In the genomic region with DNA sequence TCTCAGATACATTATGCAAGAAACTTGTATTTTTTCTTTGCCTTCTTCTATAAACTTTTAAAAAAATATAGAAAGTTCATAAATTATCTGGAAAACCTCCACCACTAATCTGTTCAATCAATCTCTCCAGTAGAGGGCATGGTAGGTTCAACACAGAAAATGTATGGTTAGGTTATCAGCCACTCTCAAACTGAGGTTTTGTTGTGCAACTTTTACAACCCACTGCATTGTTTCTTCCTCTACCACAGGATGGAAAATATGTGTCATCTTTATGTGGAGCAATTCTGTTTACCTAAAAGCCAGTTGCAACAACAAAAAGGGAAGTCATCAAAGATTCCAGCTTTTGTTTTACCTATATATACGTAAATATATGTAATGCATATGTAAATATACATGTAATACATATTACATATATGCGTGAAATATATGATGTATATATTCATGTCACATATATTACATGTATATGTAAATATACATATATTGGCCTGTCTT, we compare ENCODE assay signal across 8 cellular contexts. TPM values are rescaled to one million over a fixed set of nuclear protein-coding genes. Genes with fewer than 3 reads are reported as not detected.
DNase-seq lines count a peak whose midpoint lies in the region; ATAC-seq and TF ChIP-seq lines count a peak whose summit lies in the region.

No MANE protein-coding gene starts in this region.

- peaks cover 29% of the 10 kb centered on the region for H3K4me1 Mint-ChIP-seq in CD8-positive, alpha-beta T cell (ENCODE audit: low read depth)
- H3K4me1 Mint-ChIP-seq in stimulated activated memory B cell treated with anti-CD40 and anti-IgM and Interleukin-4, amounts not matched to agents 10 μg/mL and 1 μg/mL and 100 μg/mL, for 72 hours: peaks cover 32% of the 10 kb centered on the region

- H3K27ac Mint-ChIP-seq in CD8-positive, alpha-beta T cell: no peak overlapping the region
- no peak overlapping the region for H3K27ac Mint-ChIP-seq in stimulated activated memory B cell treated with anti-CD40 and anti-IgM and Interleukin-4, amounts not matched to agents 10 μg/mL and 1 μg/mL and 100 μg/mL, for 72 hours

- ATAC-seq in CD8-positive, alpha-beta T cell: peak; percentile 19
- peak; percentile 31 for ATAC-seq in HG02870 (IDR thresholded peaks at IDR 0.05; ENCODE audit: unreplicated experiment)
- peak; percentile 24 for ATAC-seq in stimulated activated memory B cell treated with anti-CD40 and anti-IgM and Interleukin-4, amounts not matched to agents 10 μg/mL and 1 μg/mL and 100 μg/mL, for 72 hours

- intact Hi-C loops in CD8-positive, alpha-beta T cell (cut with DNase I, micrococcal nuclease): loop anchor here (1.0 to 5.0 kb wide), 6 partner anchors 213 to 329 kb away; a partner anchor contains a TSS

- peak; percentile 76 for TF ChIP-seq CTCF in CD8-positive, alpha-beta T cell (IDR thresholded peaks at IDR 0.05)
- TF ChIP-seq CTCF in GM13977 (IDR thresholded peaks at IDR 0.05; ENCODE audit: extremely low read depth, insufficient read depth, missing control alignments) (peak; percentile 69), WERI-Rb-1 (IDR thresholded peaks at IDR 0.05; ENCODE audit: low read depth, low read length) (peak; percentile 26; the same call in 1 of the 2 replicates)

- H3K27me3 ChIP-seq in CD8-positive, alpha-beta T cell (ENCODE audit: insufficient read depth, low read length): no peaks in the 10 kb centered on the region
- no peaks in the 10 kb centered on the region for H3K27me3 ChIP-seq in WERI-Rb-1 (ENCODE audit: insufficient read depth, low read depth, severe bottlenecking)

- H3K27ac ChIP-seq in CD8-positive, alpha-beta T cell (ENCODE audit: low read depth, low read length): no peak overlapping the region
- no peak overlapping the region for H3K27ac ChIP-seq in WERI-Rb-1

- H3K4me3 Mint-ChIP-seq in CD8-positive, alpha-beta T cell: no peak overlapping the region
- no peak overlapping the region for H3K4me3 Mint-ChIP-seq in stimulated activated memory B cell treated with anti-CD40 and anti-IgM and Interleukin-4, amounts not matched to agents 10 μg/mL and 1 μg/mL and 100 μg/mL, for 72 hours

- peaks cover 11% of the 10 kb centered on the region for H3K36me3 Mint-ChIP-seq in CD8-positive, alpha-beta T cell
- H3K36me3 Mint-ChIP-seq in stimulated activated memory B cell treated with anti-CD40 and anti-IgM and Interleukin-4, amounts not matched to agents 10 μg/mL and 1 μg/mL and 100 μg/mL, for 72 hours: peaks cover 7% of the 10 kb centered on the region

- no peaks in the 10 kb centered on the region for H3K9me3 ChIP-seq in CD8-positive, alpha-beta T cell (ENCODE audit: low read length)
- no peaks in the 10 kb centered on the region for H3K9me3 ChIP-seq in WERI-Rb-1 (ENCODE audit: severe bottlenecking)

- in situ Hi-C loops in GM13977 (cut with MboI; ENCODE audit: low pct_unique_long_range_greater_than_20kb, low sequenced_read_pairs, unreplicated experiment): no loop called here

- H3K9me3 Mint-ChIP-seq in CD8-positive, alpha-beta T cell: no peaks in the 10 kb centered on the region
- H3K9me3 Mint-ChIP-seq in stimulated activated memory B cell treated with anti-CD40 and anti-IgM and Interleukin-4, amounts not matched to agents 10 μg/mL and 1 μg/mL and 100 μg/mL, for 72 hours: no peaks in the 10 kb centered on the region

- H3K36me3 ChIP-seq in CD8-positive, alpha-beta T cell (ENCODE audit: insufficient read depth, low read length): no peaks in the 10 kb centered on the region
- H3K36me3 ChIP-seq in WERI-Rb-1: peaks cover 3% of the 10 kb centered on the region; the same call in 1 of the 2 replicates

- DNase-seq in CD8-positive, alpha-beta T cell: peak in 1 of 7 experiments; percentile 14
- peak; percentile 64 for DNase-seq in GM13977 (ENCODE audit: low spot score)
- peak; percentile 57 for DNase-seq in NCI-H1694 treated with DMSO at 0.1 percent for 48 hours (lab: John Stamatoyannopoulos, UW)
- DNase-seq in WERI-Rb-1: no peak
- peak; percentile 89 for DNase-seq in glomerular endothelial cell (ENCODE audit: extremely low read depth, low read depth, low spot score)
- no peak for DNase-seq in putamen (ENCODE audit: low spot score)

- CTCF ChIA-PET in CD8-positive, alpha-beta T cell (lab: Charles Lee): interaction anchor here (1.2 to 7.2 kb wide), 6 partner anchors 20 to 253 kb away, joined by 3 to 84 read pairs (median 4); a partner anchor contains a TSS

- peaks cover 20% of the 10 kb centered on the region for H3K4me1 ChIP-seq in CD8-positive, alpha-beta T cell (ENCODE audit: insufficient read depth, low read length)

- POLR2A ChIA-PET in CD8-positive, alpha-beta T cell (lab: Charles Lee): interaction anchor here (2.5 kb wide), 1 partner anchor 253 kb away, joined by 9 read pairs; a partner anchor contains a TSS

- H3K27me3 Mint-ChIP-seq in CD8-positive, alpha-beta T cell (ENCODE audit: low read depth): no peaks in the 10 kb centered on the region
- H3K27me3 Mint-ChIP-seq in stimulated activated memory B cell treated with anti-CD40 and anti-IgM and Interleukin-4, amounts not matched to agents 10 μg/mL and 1 μg/mL and 100 μg/mL, for 72 hours: no peaks in the 10 kb centered on the region

- H3K4me3 ChIP-seq in CD8-positive, alpha-beta T cell (ENCODE audit: low read depth, low read length): no peak overlapping the region
- H3K4me3 ChIP-seq in WERI-Rb-1 (ENCODE audit: low read depth, low read length): no peak overlapping the region

RNA-seq across cellular contexts. Expression of a gene that starts 3.0 kb away (rescaled TPM):
- total RNA-seq in CD8-positive, alpha-beta T cell: 100 to 1,000 TPM; 221 to 234 TPM
- 2.9 and 7.3 TPM in 2 replicates for total RNA-seq in glomerular endothelial cell

Comparison
In these comparisons a context has a peak if more than half of its experiments do, and no peak if none do; other contexts are left out.
1. DNase-seq: peak in GM13977 (single experiment), NCI-H1694 treated with DMSO at 0.1 percent for 48 hours (single experiment) and glomerular endothelial cell (single experiment); none in WERI-Rb-1 (single experiment) and putamen (single experiment).
2. CTCF ChIP-seq: peak in every context shown above with its lines; median percentile 76 in CD8-positive, alpha-beta T cell; 69 in GM13977; 26 in WERI-Rb-1.
3. RNA of a gene that starts 3.0 kb away (total RNA-seq): 221 to 234 TPM in CD8-positive, alpha-beta T cell; 2.9 to 7.3 TPM in glomerular endothelial cell; every median in the first group is over 10 times any median in the second.
4. Peak in every context shown above with its lines, with median percentiles within 50 percentile points of each other: ATAC-seq.